ENCODE assay signal across 22 cellular contexts in the genomic region with DNA sequence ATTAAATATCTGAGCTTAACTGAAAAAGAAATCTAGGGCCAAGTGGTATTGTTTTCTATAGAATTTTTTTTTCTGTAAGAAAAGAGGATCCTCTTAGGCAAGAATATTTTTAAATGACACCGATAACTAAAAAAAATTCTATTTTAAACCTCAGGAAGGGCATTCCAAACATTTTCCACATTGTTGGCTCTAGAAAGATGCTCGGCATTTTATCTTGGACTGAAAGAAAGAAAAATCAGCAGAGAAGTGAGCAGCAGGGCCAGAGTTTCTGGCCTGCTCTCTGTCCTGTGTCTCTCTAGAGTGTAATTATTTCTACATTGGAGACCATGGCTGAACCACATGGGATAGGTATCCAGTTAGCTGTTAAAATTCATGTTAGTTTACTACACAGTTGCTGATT.
A peak's percentile ranks its signal among the peaks of the same experiment; 100 is the strongest.
DNase-seq lines count a peak whose midpoint lies in the region; ATAC-seq and TF ChIP-seq lines count a peak whose summit lies in the region.
"Had no signal": no experiment of that assay in that cellular context is flagged by ENCODE, and none has a peak within 500 bp of the region (broad histone marks: within the 10 kb centered on the region; RNA-seq: fewer than 3 reads in every experiment).

No MANE protein-coding gene starts in this region.

- H2BK15ac ChIP-seq in H9 (ENCODE audit: low read depth, low read length), result no peak overlapping the region

- DNase-seq in AG04450 (ENCODE audit: low read depth, low spot score), result peak; percentile 1
- peak; percentile 32 for DNase-seq in LHCN-M2 (ENCODE audit: low read depth)
- DNase-seq in brain microvascular endothelial cell, result peak; percentile 17
- DNase-seq in lung microvascular endothelial cell (ENCODE audit: low read depth in 2 of 2), result peak; percentile 33 to 59
- no peak for DNase-seq in H9
- DNase-seq in amygdala (lab: John Stamatoyannopoulos, UW), result no peak
- DNase-seq in foreskin melanocyte, result no peak
- DNase-seq: activated CD4-positive, alpha-beta T cell treated with anti-CD3 and anti-CD28 coated beads for 4 hours; CD4-positive, alpha-beta T cell; DMS153; dorsolateral prefrontal cortex; left cardiac atrium; NCI-H1105 treated with DMSO at 0.1 percent for 48 hours; NCI-H526 treated with DMSO at 0.1 percent for 48 hours; posterior cingulate gyrus; sigmoid colon had no signal

- H2BK20ac ChIP-seq in H9 (ENCODE audit: low read depth, low read length, poor library complexity, severe bottlenecking), result no peak overlapping the region

- H3K4me3 Mint-ChIP-seq in H9, result no peak overlapping the region
- H3K4me3 Mint-ChIP-seq: CD4-positive, alpha-beta T cell; nephron had no signal

- no peaks in the 10 kb centered on the region for H3K79me2 ChIP-seq in H9 (ENCODE audit: insufficient read depth, low read length)

- no peak overlapping the region for H3K27ac Mint-ChIP-seq in H9
- H3K27ac Mint-ChIP-seq: activated naive CD4-positive, alpha-beta T cell treated with anti-CD3 and anti-CD28 coated beads, Interleukin-2, amount 50 U/mL, for 72 hours; CD4-positive, alpha-beta T cell; nephron had no signal

- POLR2A ChIA-PET in AG04450 (lab: Yijun Ruan, JAX), result interaction anchor here (0.6 kb wide), 1 partner anchor 34 kb away, joined by 3 read pairs; no protein-coding TSS in a partner anchor

- H3T11ph ChIP-seq in H9 (ENCODE audit: low read length), result no peak overlapping the region

- H3K4me3 ChIP-seq in AG04450 (ENCODE audit: low read depth, low read length) (no peak overlapping the region), brain microvascular endothelial cell (ENCODE audit: low read depth, low read length) (no peak overlapping the region)
- H3K4me3 ChIP-seq: A549, dorsolateral prefrontal cortex, sigmoid colon had no signal

- H3K4me2 ChIP-seq in H9 (ENCODE audit: insufficient read depth, insufficient read length, low read length), result no peak overlapping the region
- H3K4me2 ChIP-seq: A549 had no signal

- H3K23ac ChIP-seq in H9 (ENCODE audit: insufficient read length, low read depth, low read length), result no peak overlapping the region

- no peaks in the 10 kb centered on the region for H3K36me3 Mint-ChIP-seq in H9 (ENCODE audit: insufficient read depth in 1 of 3, low read depth in 3 of 3)
- H3K36me3 Mint-ChIP-seq: activated naive CD4-positive, alpha-beta T cell treated with anti-CD3 and anti-CD28 coated beads, Interleukin-2, amount 50 U/mL, for 72 hours had no signal

- H3K27me3 Mint-ChIP-seq in H9 (ENCODE audit: low read depth), result no peaks in the 10 kb centered on the region
- H3K27me3 Mint-ChIP-seq: CD4-positive, alpha-beta T cell had no signal

- H3K4me1 Mint-ChIP-seq in H9, result no peaks in the 10 kb centered on the region
- H3K4me1 Mint-ChIP-seq: nephron had no signal

- no peak overlapping the region for H4K5ac ChIP-seq in H9 (ENCODE audit: insufficient read length, low read depth, low read length)

- no peaks in the 10 kb centered on the region for H3K9me3 ChIP-seq in AG04450 (ENCODE audit: control insufficient read depth, insufficient read depth, low read length)
- H3K9me3 ChIP-seq in H9 (ENCODE audit: control insufficient read depth, low read depth, low read length), result no peaks in the 10 kb centered on the region
- H3K9me3 ChIP-seq: A549, sigmoid colon had no signal

- H4K20me1 ChIP-seq in H9 (ENCODE audit: control insufficient read depth, insufficient read depth, insufficient read length), result no peaks in the 10 kb centered on the region

- CTCF ChIA-PET in AG04450 (lab: Charles Lee), result no interaction called here

- H4K91ac ChIP-seq in H9 (ENCODE audit: insufficient read length, low read depth, low read length), result no peak overlapping the region

- no peaks in the 10 kb centered on the region for H3K79me1 ChIP-seq in H9 (ENCODE audit: insufficient read depth, low read depth, low read length, poor library complexity, severe bottlenecking)

- H3K14ac ChIP-seq in H9 (ENCODE audit: insufficient read depth, low read length), result no peak overlapping the region

- H3K23me2 ChIP-seq in H9 (ENCODE audit: insufficient read length, low read depth, low read length, poor library complexity, severe bottlenecking), result no peaks in the 10 kb centered on the region

- H3K27ac ChIP-seq in AG04450 (ENCODE audit: low read depth, low read length) (no peak overlapping the region), brain microvascular endothelial cell (no peak overlapping the region), H9 (ENCODE audit: insufficient read length, low read depth, low read length) (no peak overlapping the region)
- H3K27ac ChIP-seq: dorsolateral prefrontal cortex, epithelial cell of prostate, sigmoid colon had no signal

- H2AFZ ChIP-seq in H9 (ENCODE audit: low read length), result no peak overlapping the region

- no peak overlapping the region for H2AK5ac ChIP-seq in H9 (ENCODE audit: insufficient read length, low read length)

- no peak for ATAC-seq in HG02678 (IDR thresholded peaks at IDR 0.05; ENCODE audit: unreplicated experiment)
- ATAC-seq: A549; activated naive CD4-positive, alpha-beta T cell treated with anti-CD3 and anti-CD28 coated beads, Interleukin-2, amount 50 U/mL, for 72 hours; left cardiac atrium; Right ventricle myocardium inferior had no signal

- H3K4me1 ChIP-seq in H9 (ENCODE audit: insufficient read depth, low read length), result no peaks in the 10 kb centered on the region
- H3K4me1 ChIP-seq: sigmoid colon had no signal

- no peak overlapping the region for H2BK120ac ChIP-seq in H9 (ENCODE audit: low read depth, low read length, poor library complexity, severe bottlenecking)

- H2BK5ac ChIP-seq in H9 (ENCODE audit: insufficient read length, low read length), result no peak overlapping the region

- H3K36me3 ChIP-seq in brain microvascular endothelial cell (replicated peaks), result no peaks in the 10 kb centered on the region
- H3K36me3 ChIP-seq: sigmoid colon had no signal

- no peak overlapping the region for H2BK12ac ChIP-seq in H9 (ENCODE audit: insufficient read length, low read depth, low read length)

- WGBS in H9 (ENCODE audit: extremely low coverage, insufficient read length, low lambda C conversion rate), result no CpG with 5 or more reads among the region's 2 CpGs

- H3K9me3 Mint-ChIP-seq in H9, result no peaks in the 10 kb centered on the region
- H3K9me3 Mint-ChIP-seq: activated naive CD4-positive, alpha-beta T cell treated with anti-CD3 and anti-CD28 coated beads, Interleukin-2, amount 50 U/mL, for 72 hours; CD4-positive, alpha-beta T cell; nephron had no signal

- TF ChIP-seq CTCF in AG04450 (IDR thresholded peaks at IDR 0.05; ENCODE audit: low read depth, low read length) (no peak), brain microvascular endothelial cell (IDR thresholded peaks at IDR 0.05; ENCODE audit: low read depth, low read length, missing control alignments) (no peak), H9 (conservative IDR thresholded peaks at IDR 0.05) (no peak)

- no peak overlapping the region for H3K56ac ChIP-seq in H9 (ENCODE audit: insufficient read length, low read depth, low read length)

- no peak overlapping the region for H4K8ac ChIP-seq in H9 (replicated peaks; ENCODE audit: insufficient read length, low read depth, low read length)

- H3K18ac ChIP-seq in H9 (ENCODE audit: insufficient read length, low read depth, low read length), result no peak overlapping the region

- no peak overlapping the region for H3K4ac ChIP-seq in H9 (ENCODE audit: low read depth, low read length)

- no peaks in the 10 kb centered on the region for H3K27me3 ChIP-seq in AG04450 (ENCODE audit: control insufficient read depth, insufficient read depth, low read length)
- no peaks in the 10 kb centered on the region for H3K27me3 ChIP-seq in brain microvascular endothelial cell (replicated peaks)
- H3K27me3 ChIP-seq in H9 (ENCODE audit: insufficient read depth, low read length), result no peaks in the 10 kb centered on the region
- H3K27me3 ChIP-seq: dorsolateral prefrontal cortex, sigmoid colon had no signal

- no peak overlapping the region for H3K9ac ChIP-seq in H9 (ENCODE audit: extremely low read depth, insufficient read length, low read length)

- in situ Hi-C loops in brain microvascular endothelial cell (cut with HindIII; ENCODE audit: low pct_ligation_motif_present, low sequenced_read_pairs), result no loop called here

Comparison
In these comparisons a context has a peak if more than half of its experiments do, and no peak if none do; other contexts are left out.
1. DNase-seq: peak in AG04450 (single experiment), LHCN-M2 (single experiment), brain microvascular endothelial cell (single experiment) and lung microvascular endothelial cell (2 of 2); none in H9 (single experiment), amygdala (0 of 56) and foreskin melanocyte (single experiment).